24 cellular contexts compared by ENCODE assay signal in genomic region chr14:55530464-55530863, GRCh38.
"Had no signal": no experiment of that assay in that cellular context is flagged by ENCODE, and none has a peak within 500 bp of the region (broad histone marks: within the 10 kb centered on the region; RNA-seq: fewer than 3 reads in every experiment).

No MANE protein-coding gene starts in this region.

- H3K27ac ChIP-seq: colonic mucosa, dorsolateral prefrontal cortex, esophagus squamous epithelium, gastroesophageal sphincter, heart right ventricle, right lobe of liver, transverse colon, uterus had no signal

- H3K27ac Mint-ChIP-seq: activated naive CD8-positive, alpha-beta T cell treated with anti-CD3 and anti-CD28 coated beads, Interleukin-2, amount 10 ng/mL, durations not matched to agents 7 days and 5 days; stimulated activated effector memory CD8-positive, alpha-beta T cell treated with anti-CD3 and anti-CD28 coated beads, Interleukin-12 subunit alpha, Interleukin-12 subunit beta, amount 100 ng/mL, for 72 hours had no signal

- FAIRE-seq: bronchial epithelial cell, keratinocyte had no signal

- H3K4me1 Mint-ChIP-seq: activated naive CD8-positive, alpha-beta T cell treated with anti-CD3 and anti-CD28 coated beads, Interleukin-2, amount 10 ng/mL, durations not matched to agents 7 days and 5 days; stimulated activated effector memory CD8-positive, alpha-beta T cell treated with anti-CD3 and anti-CD28 coated beads, Interleukin-12 subunit alpha, Interleukin-12 subunit beta, amount 100 ng/mL, for 72 hours had no signal

- H3K9me3 Mint-ChIP-seq: activated naive CD8-positive, alpha-beta T cell treated with anti-CD3 and anti-CD28 coated beads, Interleukin-2, amount 10 ng/mL, durations not matched to agents 7 days and 5 days; stimulated activated effector memory CD8-positive, alpha-beta T cell treated with anti-CD3 and anti-CD28 coated beads, Interleukin-12 subunit alpha, Interleukin-12 subunit beta, amount 100 ng/mL, for 72 hours had no signal

- H3K4me3 Mint-ChIP-seq: activated naive CD8-positive, alpha-beta T cell treated with anti-CD3 and anti-CD28 coated beads, Interleukin-2, amount 10 ng/mL, durations not matched to agents 7 days and 5 days; stimulated activated effector memory CD8-positive, alpha-beta T cell treated with anti-CD3 and anti-CD28 coated beads, Interleukin-12 subunit alpha, Interleukin-12 subunit beta, amount 100 ng/mL, for 72 hours had no signal

- H3K27me3 ChIP-seq: colonic mucosa, dorsolateral prefrontal cortex, esophagus squamous epithelium, gastroesophageal sphincter, heart right ventricle, right lobe of liver, transverse colon, uterus had no signal

- H3K4me1 ChIP-seq: colonic mucosa, gastroesophageal sphincter, heart right ventricle, right lobe of liver, transverse colon, uterus had no signal

- DNase-seq: activated CD4-positive, alpha-beta T cell treated with anti-CD3 and anti-CD28 coated beads for 4 hours; activated CD4-positive, alpha-beta T cell treated with anti-CD3 and anti-CD28 coated beads, Interleukin-2, amount 50 U/mL, for 48 hours; activated CD4-positive, CD25-positive, alpha-beta regulatory T cell; activated naive CD4-positive, alpha-beta T cell treated with Interleukin-2 at 50 U/mL for 16 hours; activated naive CD8-positive, alpha-beta T cell treated with anti-CD3 and anti-CD28 coated beads, Interleukin-2, amount 10 ng/mL, durations not matched to agents 7 days and 5 days; activated T-cell treated with anti-CD3 and anti-CD28 coated beads, Interleukin-2, amount 50 U/mL, for 48 hours; amniotic stem cell; colonic mucosa; dorsolateral prefrontal cortex; esophagus squamous epithelium; heart right ventricle; left colon; mesenchymal stem cell; mucosa of descending colon; posterior cingulate gyrus; right lobe of liver; stimulated activated CD4-positive, alpha-beta T cell treated with anti-CD3 and anti-CD28 coated beads, Interleukin-1b, Interleukin-23, amount 100 ng/mL, for 48 hours; transverse colon; uterus had no signal

- H3K9me3 ChIP-seq: colonic mucosa, esophagus squamous epithelium, gastroesophageal sphincter, mucosa of descending colon, right lobe of liver, transverse colon, uterus had no signal

- H3K36me3 Mint-ChIP-seq: activated naive CD8-positive, alpha-beta T cell treated with anti-CD3 and anti-CD28 coated beads, Interleukin-2, amount 10 ng/mL, durations not matched to agents 7 days and 5 days; stimulated activated effector memory CD8-positive, alpha-beta T cell treated with anti-CD3 and anti-CD28 coated beads, Interleukin-12 subunit alpha, Interleukin-12 subunit beta, amount 100 ng/mL, for 72 hours had no signal

- H3K4me3 ChIP-seq: colonic mucosa, dorsolateral prefrontal cortex, esophagus squamous epithelium, gastroesophageal sphincter, heart right ventricle, mucosa of descending colon, right lobe of liver, skin epidermis, transverse colon, uterus had no signal

- H3K36me3 ChIP-seq: colonic mucosa, esophagus squamous epithelium, gastroesophageal sphincter, heart right ventricle, right lobe of liver, transverse colon, uterus had no signal
